ENCODE assay signal across 1 cellular context in the genomic region with DNA sequence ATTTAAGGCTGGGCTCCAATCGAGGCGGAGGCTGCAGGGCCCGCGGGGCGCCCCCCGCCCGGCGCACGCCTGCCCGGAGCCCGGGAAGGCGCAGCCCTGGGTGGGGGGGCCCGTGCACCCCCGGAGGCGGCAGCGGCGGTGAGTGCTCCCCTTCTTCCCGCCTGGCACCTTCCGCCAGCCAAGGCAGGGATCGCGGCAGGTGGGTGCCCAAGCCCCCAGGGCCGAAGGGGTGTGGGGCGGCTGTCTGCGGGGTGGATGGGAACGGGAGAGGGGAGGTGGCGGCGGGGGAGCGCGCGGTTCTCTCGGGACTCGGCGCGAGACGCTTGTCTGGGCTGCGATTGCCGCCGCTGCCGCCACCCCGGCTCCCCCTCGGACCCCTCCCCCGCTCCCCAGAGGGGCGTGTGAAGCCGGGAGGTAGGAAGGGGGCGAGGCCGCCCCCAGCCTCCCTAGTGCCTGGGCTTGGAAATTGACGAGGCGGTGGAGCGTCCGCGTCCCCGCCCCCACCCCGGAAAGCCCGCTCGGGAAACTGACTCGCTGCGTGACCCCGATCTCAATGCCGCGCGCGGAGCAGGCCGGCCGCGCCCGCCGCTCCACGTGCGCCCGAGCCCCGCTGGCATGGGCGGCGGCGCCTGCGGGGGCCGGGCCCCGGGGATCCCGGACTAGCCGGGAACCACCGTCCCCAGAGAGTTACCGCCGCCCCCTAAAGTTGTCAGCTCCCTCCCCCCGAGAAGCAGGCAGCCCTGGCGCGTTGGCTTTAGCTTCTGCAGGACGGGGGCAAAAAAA.
TF ChIP-seq lines count a peak whose summit lies in the region.

No MANE protein-coding gene starts in this region.

TF ChIP-seq in HepG2, 621 proteins besides CTCF, POLR2A, EP300 and RAD21 (continued from another document and continues in another):
- peak; percentile 37; the same call in 1 of the 2 replicates for TF ChIP-seq ZNF766 (CRISPR knock-in tag; IDR thresholded peaks at IDR 0.05; ENCODE audit: borderline replicate concordance)
- no peak; the same call in 1 of the 2 replicates for TF ChIP-seq FOXC1 (CRISPR knock-in tag; IDR thresholded peaks at IDR 0.05; ENCODE audit: borderline replicate concordance)
- no peak for TF ChIP-seq SP140L (CRISPR knock-in tag; IDR thresholded peaks at IDR 0.05; ENCODE audit: borderline replicate concordance)
- TF ChIP-seq ZNF510 (CRISPR knock-in tag; IDR thresholded peaks at IDR 0.05; ENCODE audit: low read depth): no peak
- TF ChIP-seq MAFF (IDR thresholded peaks at IDR 0.05; ENCODE audit: low read depth, low read length): no peak
- no peak for TF ChIP-seq HNF1B (CRISPR knock-in tag; IDR thresholded peaks at IDR 0.05)
- TF ChIP-seq HNF4A (CRISPR knock-in tag; IDR thresholded peaks at IDR 0.05): no peak
- no peak for TF ChIP-seq ZSCAN9 (CRISPR knock-in tag; IDR thresholded peaks at IDR 0.05; ENCODE audit: borderline replicate concordance)
- TF ChIP-seq ZNF235 (CRISPR knock-in tag; IDR thresholded peaks at IDR 0.05; ENCODE audit: borderline replicate concordance): no peak
- no peak for TF ChIP-seq ZNF30 (CRISPR knock-in tag; IDR thresholded peaks at IDR 0.05)
- peak; percentile 67; the same call in 1 of the 2 replicates for TF ChIP-seq AHR (CRISPR knock-in tag; IDR thresholded peaks at IDR 0.05)
- no peak; the same call in 1 of the 2 replicates for TF ChIP-seq SMC3 (IDR thresholded peaks at IDR 0.05; ENCODE audit: low read length)
- TF ChIP-seq THYN1 (CRISPR knock-in tag; IDR thresholded peaks at IDR 0.05; ENCODE audit: borderline replicate concordance, low read depth): no peak
- TF ChIP-seq, protein P1, sequence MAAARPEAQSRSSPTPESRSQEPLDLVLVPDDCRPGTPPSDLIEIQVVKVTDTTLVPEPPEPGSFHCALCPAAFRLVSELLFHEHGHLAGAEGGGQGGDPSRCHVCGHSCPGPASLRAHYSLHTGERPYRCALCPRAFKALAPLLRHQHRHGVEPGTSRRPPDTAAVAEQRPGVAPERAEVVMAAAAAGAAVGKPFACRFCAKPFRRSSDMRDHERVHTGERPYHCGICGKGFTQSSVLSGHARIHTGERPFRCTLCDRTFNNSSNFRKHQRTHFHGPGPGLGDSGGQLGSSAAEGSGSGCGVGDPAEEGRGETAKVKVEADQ (CRISPR knock-in tag; IDR thresholded peaks at IDR 0.05; ENCODE audit: borderline replicate concordance): peak; percentile 53; the same call in 1 of the 2 replicates
- TF ChIP-seq, protein P2, sequence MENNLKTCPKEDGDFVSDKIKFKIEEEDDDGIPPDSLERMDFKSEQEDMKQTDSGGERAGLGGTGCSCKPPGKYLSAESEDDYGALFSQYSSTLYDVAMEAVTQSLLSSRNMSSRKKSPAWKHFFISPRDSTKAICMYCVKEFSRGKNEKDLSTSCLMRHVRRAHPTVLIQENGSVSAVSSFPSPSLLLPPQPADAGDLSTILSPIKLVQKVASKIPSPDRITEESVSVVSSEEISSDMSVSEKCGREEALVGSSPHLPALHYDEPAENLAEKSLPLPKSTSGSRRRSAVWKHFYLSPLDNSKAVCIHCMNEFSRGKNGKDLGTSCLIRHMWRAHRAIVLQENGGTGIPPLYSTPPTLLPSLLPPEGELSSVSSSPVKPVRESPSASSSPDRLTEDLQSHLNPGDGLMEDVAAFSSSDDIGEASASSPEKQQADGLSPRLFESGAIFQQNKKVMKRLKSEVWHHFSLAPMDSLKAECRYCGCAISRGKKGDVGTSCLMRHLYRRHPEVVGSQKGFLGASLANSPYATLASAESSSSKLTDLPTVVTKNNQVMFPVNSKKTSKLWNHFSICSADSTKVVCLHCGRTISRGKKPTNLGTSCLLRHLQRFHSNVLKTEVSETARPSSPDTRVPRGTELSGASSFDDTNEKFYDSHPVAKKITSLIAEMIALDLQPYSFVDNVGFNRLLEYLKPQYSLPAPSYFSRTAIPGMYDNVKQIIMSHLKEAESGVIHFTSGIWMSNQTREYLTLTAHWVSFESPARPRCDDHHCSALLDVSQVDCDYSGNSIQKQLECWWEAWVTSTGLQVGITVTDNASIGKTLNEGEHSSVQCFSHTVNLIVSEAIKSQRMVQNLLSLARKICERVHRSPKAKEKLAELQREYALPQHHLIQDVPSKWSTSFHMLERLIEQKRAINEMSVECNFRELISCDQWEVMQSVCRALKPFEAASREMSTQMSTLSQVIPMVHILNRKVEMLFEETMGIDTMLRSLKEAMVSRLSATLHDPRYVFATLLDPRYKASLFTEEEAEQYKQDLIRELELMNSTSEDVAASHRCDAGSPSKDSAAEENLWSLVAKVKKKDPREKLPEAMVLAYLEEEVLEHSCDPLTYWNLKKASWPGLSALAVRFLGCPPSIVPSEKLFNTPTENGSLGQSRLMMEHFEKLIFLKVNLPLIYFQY (CRISPR knock-in tag; IDR thresholded peaks at IDR 0.05; ENCODE audit: borderline replicate concordance): no peak
- TF ChIP-seq ATM (IDR thresholded peaks at IDR 0.05; ENCODE audit: borderline replicate concordance): no peak
- TF ChIP-seq SP2 (CRISPR knock-in tag; IDR thresholded peaks at IDR 0.05): no peak
- TF ChIP-seq SSRP1 (CRISPR knock-in tag; IDR thresholded peaks at IDR 0.05): no peak
- TF ChIP-seq ZNF737 (CRISPR knock-in tag; IDR thresholded peaks at IDR 0.05; ENCODE audit: borderline replicate concordance): no peak
- no peak for TF ChIP-seq TRIM24 (CRISPR knock-in tag; IDR thresholded peaks at IDR 0.05)
- TF ChIP-seq, protein P3, sequence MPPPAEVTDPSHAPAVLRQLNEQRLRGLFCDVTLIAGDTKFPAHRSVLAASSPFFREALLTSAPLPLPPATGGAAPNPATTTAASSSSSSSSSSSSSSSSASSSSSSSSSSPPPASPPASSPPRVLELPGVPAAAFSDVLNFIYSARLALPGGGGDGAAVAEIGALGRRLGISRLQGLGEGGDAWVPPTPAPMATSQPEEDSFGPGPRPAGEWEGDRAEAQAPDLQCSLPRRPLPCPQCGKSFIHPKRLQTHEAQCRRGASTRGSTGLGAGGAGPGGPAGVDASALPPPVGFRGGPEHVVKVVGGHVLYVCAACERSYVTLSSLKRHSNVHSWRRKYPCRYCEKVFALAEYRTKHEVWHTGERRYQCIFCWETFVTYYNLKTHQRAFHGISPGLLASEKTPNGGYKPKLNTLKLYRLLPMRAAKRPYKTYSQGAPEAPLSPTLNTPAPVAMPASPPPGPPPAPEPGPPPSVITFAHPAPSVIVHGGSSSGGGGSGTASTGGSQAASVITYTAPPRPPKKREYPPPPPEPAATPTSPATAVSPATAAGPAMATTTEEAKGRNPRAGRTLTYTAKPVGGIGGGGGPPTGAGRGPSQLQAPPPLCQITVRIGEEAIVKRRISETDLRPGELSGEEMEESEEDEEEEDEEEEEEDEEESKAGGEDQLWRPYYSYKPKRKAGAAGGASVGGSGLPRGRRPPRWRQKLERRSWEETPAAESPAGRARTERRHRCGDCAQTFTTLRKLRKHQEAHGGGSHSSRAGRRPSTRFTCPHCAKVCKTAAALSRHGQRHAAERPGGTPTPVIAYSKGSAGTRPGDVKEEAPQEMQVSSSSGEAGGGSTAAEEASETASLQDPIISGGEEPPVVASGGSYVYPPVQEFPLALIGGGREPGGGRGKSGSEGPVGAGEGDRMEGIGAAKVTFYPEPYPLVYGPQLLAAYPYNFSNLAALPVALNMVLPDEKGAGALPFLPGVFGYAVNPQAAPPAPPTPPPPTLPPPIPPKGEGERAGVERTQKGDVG (CRISPR knock-in tag; IDR thresholded peaks at IDR 0.05; ENCODE audit: borderline replicate concordance): no peak
- peak; percentile 43; the same call in 1 of the 2 replicates for TF ChIP-seq SALL2 (CRISPR knock-in tag; IDR thresholded peaks at IDR 0.05)
- TF ChIP-seq RXRA (CRISPR knock-in tag; IDR thresholded peaks at IDR 0.05): 0 out of 2 replicates have a peak, but pooled peaks have one; percentile 17
- no peak for TF ChIP-seq ZFAT (CRISPR knock-in tag; conservative IDR thresholded peaks at IDR 0.05)
- TF ChIP-seq KLF6 (CRISPR knock-in tag; IDR thresholded peaks at IDR 0.05): no peak
- TF ChIP-seq KDM5A (IDR thresholded peaks at IDR 0.05; ENCODE audit: borderline replicate concordance, low read length): peak; percentile 73
- no peak for TF ChIP-seq ZNF232 (CRISPR knock-in tag; IDR thresholded peaks at IDR 0.05; ENCODE audit: borderline replicate concordance)
- no peak for TF ChIP-seq EHMT2 (IDR thresholded peaks at IDR 0.05; ENCODE audit: borderline replicate concordance, low read depth, low read length)
- 0 out of 2 replicates have a peak, but pooled peaks have one; percentile 64 for TF ChIP-seq ZBTB7B (CRISPR knock-in tag; IDR thresholded peaks at IDR 0.05)
- TF ChIP-seq, protein P4, sequence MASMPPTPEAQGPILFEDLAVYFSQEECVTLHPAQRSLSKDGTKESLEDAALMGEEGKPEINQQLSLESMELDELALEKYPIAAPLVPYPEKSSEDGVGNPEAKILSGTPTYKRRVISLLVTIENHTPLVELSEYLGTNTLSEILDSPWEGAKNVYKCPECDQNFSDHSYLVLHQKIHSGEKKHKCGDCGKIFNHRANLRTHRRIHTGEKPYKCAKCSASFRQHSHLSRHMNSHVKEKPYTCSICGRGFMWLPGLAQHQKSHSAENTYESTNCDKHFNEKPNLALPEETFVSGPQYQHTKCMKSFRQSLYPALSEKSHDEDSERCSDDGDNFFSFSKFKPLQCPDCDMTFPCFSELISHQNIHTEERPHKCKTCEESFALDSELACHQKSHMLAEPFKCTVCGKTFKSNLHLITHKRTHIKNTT (CRISPR knock-in tag; IDR thresholded peaks at IDR 0.05): no peak
- TF ChIP-seq REL (CRISPR knock-in tag; conservative IDR thresholded peaks at IDR 0.05): no peak
- TF ChIP-seq WIZ (CRISPR knock-in tag; IDR thresholded peaks at IDR 0.05): no peak
- no peak; the same call in 1 of the 2 replicates for TF ChIP-seq TARDBP (CRISPR knock-in tag; IDR thresholded peaks at IDR 0.05)
- no peak for TF ChIP-seq KLF11 (CRISPR knock-in tag; IDR thresholded peaks at IDR 0.05)
- TF ChIP-seq ZNF572 (CRISPR knock-in tag; IDR thresholded peaks at IDR 0.05): 0 out of 2 replicates have a peak, but pooled peaks have one; percentile 58
- no peak for TF ChIP-seq MAF1 (CRISPR knock-in tag; IDR thresholded peaks at IDR 0.05; ENCODE audit: borderline replicate concordance)
- no peak for TF ChIP-seq DZIP1 (CRISPR knock-in tag; IDR thresholded peaks at IDR 0.05)
- TF ChIP-seq CAMTA2 (CRISPR knock-in tag; IDR thresholded peaks at IDR 0.05; ENCODE audit: borderline replicate concordance): 0 out of 2 replicates have a peak, but pooled peaks have one; percentile 60
- no peak for TF ChIP-seq ZNF33B (CRISPR knock-in tag; IDR thresholded peaks at IDR 0.05)
- TF ChIP-seq PHF20 (CRISPR knock-in tag; IDR thresholded peaks at IDR 0.05): no peak
- TF ChIP-seq ZNF550 (CRISPR knock-in tag; IDR thresholded peaks at IDR 0.05; ENCODE audit: borderline replicate concordance): no peak
- no peak for TF ChIP-seq NCOA5 (CRISPR knock-in tag; IDR thresholded peaks at IDR 0.05)
- no peak for TF ChIP-seq TBP (CRISPR knock-in tag; IDR thresholded peaks at IDR 0.05)
- 0 out of 2 replicates have a peak, but pooled peaks have one; percentile 30 for TF ChIP-seq MATR3 (CRISPR knock-in tag; IDR thresholded peaks at IDR 0.05)
- TF ChIP-seq ZNF605 (CRISPR knock-in tag; IDR thresholded peaks at IDR 0.05): no peak
- TF ChIP-seq NR0B2 (CRISPR knock-in tag; IDR thresholded peaks at IDR 0.05): peak; percentile 42; the same call in 1 of the 2 replicates
- peak; percentile 58; the same call in 1 of the 2 replicates for TF ChIP-seq ZNF414 (CRISPR knock-in tag; IDR thresholded peaks at IDR 0.05)
- no peak for TF ChIP-seq ZBTB8A (CRISPR knock-in tag; IDR thresholded peaks at IDR 0.05; ENCODE audit: borderline replicate concordance, low read depth)
- TF ChIP-seq NCOA1 (CRISPR knock-in tag; IDR thresholded peaks at IDR 0.05): no peak; the same call in 1 of the 2 replicates
